31 cellular contexts compared by ENCODE assay signal in genomic region chr10:17047908-17048307, GRCh38.
"Had no signal": no experiment of that assay in that cellular context is flagged by ENCODE, and none has a peak within 500 bp of the region (broad histone marks: within the 10 kb centered on the region; RNA-seq: fewer than 3 reads in every experiment).

No MANE protein-coding gene starts in this region.

- FAIRE-seq: small intestine, urothelium cell line had no signal

- ATAC-seq: naive thymus-derived CD8-positive, alpha-beta T cell; natural killer cell treated with Interleukin-12 subunit alpha and Interleukin-12 subunit beta and Interleukin-15 and Interleukin-18, amount 100 ng/mL, for 72 hours; psoas muscle; right cardiac atrium; right lobe of liver; stimulated activated memory B cell treated with anti-CD40 and anti-IgM and Interleukin-4, amounts not matched to agents 10 μg/mL and 1 μg/mL and 100 μg/mL, for 72 hours; stimulated activated naive CD8-positive, alpha-beta T cell treated with anti-CD3 and anti-CD28 coated beads, Interleukin-15, amount 100 ng/mL, for 72 hours; stimulated activated naive CD8-positive, alpha-beta T cell treated with anti-CD3 and anti-CD28 coated beads, Interleukin-15, Interleukin-2, amounts not matched to agents 100 U/mL and 50 U/mL, for 24 hours had no signal

- H3K27me3 Mint-ChIP-seq: naive thymus-derived CD8-positive, alpha-beta T cell; natural killer cell treated with Interleukin-12 subunit alpha and Interleukin-12 subunit beta and Interleukin-15 and Interleukin-18, amount 100 ng/mL, for 72 hours; progenitor cell of endocrine pancreas; stimulated activated memory B cell treated with anti-CD40 and anti-IgM and Interleukin-4, amounts not matched to agents 10 μg/mL and 1 μg/mL and 100 μg/mL, for 72 hours; stimulated activated naive CD8-positive, alpha-beta T cell treated with anti-CD3 and anti-CD28 coated beads, Interleukin-15, amount 100 ng/mL, for 72 hours had no signal

- H3K27me3 ChIP-seq: neutrophil, ovary, right lobe of liver, sigmoid colon, thyroid gland, tibial nerve, upper lobe of left lung, vagina had no signal

- H3K9me3 ChIP-seq: neutrophil, ovary, psoas muscle, right lobe of liver, sigmoid colon, thoracic aorta, thyroid gland, upper lobe of left lung, vagina had no signal

- H3K4me3 Mint-ChIP-seq: naive thymus-derived CD8-positive, alpha-beta T cell; natural killer cell treated with Interleukin-12 subunit alpha and Interleukin-12 subunit beta and Interleukin-15 and Interleukin-18, amount 100 ng/mL, for 72 hours; nephron progenitor cell; neural crest cell; stimulated activated memory B cell treated with anti-CD40 and anti-IgM and Interleukin-4, amounts not matched to agents 10 μg/mL and 1 μg/mL and 100 μg/mL, for 72 hours; stimulated activated naive CD8-positive, alpha-beta T cell treated with anti-CD3 and anti-CD28 coated beads, Interleukin-15, amount 100 ng/mL, for 72 hours had no signal

- H3K4me3 ChIP-seq: ovary, psoas muscle, right lobe of liver, sigmoid colon, thoracic aorta, thyroid gland, upper lobe of left lung, vagina had no signal

- H3K27ac ChIP-seq: neutrophil, ovary, parathyroid adenoma, psoas muscle, right lobe of liver, sigmoid colon, thoracic aorta, thyroid gland, upper lobe of left lung, vagina had no signal

- DNase-seq: naive thymus-derived CD8-positive, alpha-beta T cell; nephron progenitor cell; nucleus accumbens; ovary; posterior cingulate gyrus; psoas muscle; right cardiac atrium; right lobe of liver; sigmoid colon; small intestine; stimulated activated CD4-positive, alpha-beta T cell treated with anti-CD3 and anti-CD28 coated beads, Interleukin-15, amount 100 ng/mL, for 24 hours; stimulated activated CD4-positive, alpha-beta T cell treated with anti-CD3 and anti-CD28 coated beads, Interleukin-2, amount 100 ng/mL, for 24 hours; stimulated activated CD4-positive, alpha-beta T cell treated with anti-CD3 and anti-CD28 coated beads, Interleukin-4, amount 100 ng/mL, for 1 hour; stimulated activated CD4-positive, alpha-beta T cell treated with anti-CD3 and anti-CD28 coated beads, Interleukin-4, amount 100 ng/mL, for 4 hours; stimulated activated CD8-positive, alpha-beta memory T cell treated with anti-CD3 and anti-CD28 coated beads, Interleukin-4, amount 100 ng/mL, for 48 hours; stimulated activated naive CD4-positive, alpha-beta T cell; stimulated activated naive CD8-positive, alpha-beta T cell treated with anti-CD3 and anti-CD28 coated beads, Interleukin-15, amount 100 ng/mL, for 72 hours; stimulated activated naive CD8-positive, alpha-beta T cell treated with anti-CD3 and anti-CD28 coated beads, Interleukin-15, Interleukin-2, amounts not matched to agents 100 U/mL and 50 U/mL, for 24 hours; thyroid gland; trophoblast cell; upper lobe of left lung had no signal

- H3K4me1 ChIP-seq: parathyroid adenoma, psoas muscle, right lobe of liver, sigmoid colon, thyroid gland, vagina had no signal

- H3K79me2 ChIP-seq: parathyroid adenoma had no signal

- H2AFZ ChIP-seq: parathyroid adenoma had no signal

- H3K27ac Mint-ChIP-seq: naive thymus-derived CD8-positive, alpha-beta T cell; natural killer cell treated with Interleukin-12 subunit alpha and Interleukin-12 subunit beta and Interleukin-15 and Interleukin-18, amount 100 ng/mL, for 72 hours; nephron progenitor cell; progenitor cell of endocrine pancreas; stimulated activated memory B cell treated with anti-CD40 and anti-IgM and Interleukin-4, amounts not matched to agents 10 μg/mL and 1 μg/mL and 100 μg/mL, for 72 hours; stimulated activated naive CD8-positive, alpha-beta T cell treated with anti-CD3 and anti-CD28 coated beads, Interleukin-15, amount 100 ng/mL, for 72 hours had no signal

- H3K4me1 Mint-ChIP-seq: naive thymus-derived CD8-positive, alpha-beta T cell; nephron progenitor cell; neural crest cell; stimulated activated memory B cell treated with anti-CD40 and anti-IgM and Interleukin-4, amounts not matched to agents 10 μg/mL and 1 μg/mL and 100 μg/mL, for 72 hours; stimulated activated naive CD8-positive, alpha-beta T cell treated with anti-CD3 and anti-CD28 coated beads, Interleukin-15, amount 100 ng/mL, for 72 hours had no signal

- H3K9ac ChIP-seq: parathyroid adenoma had no signal

- H3K36me3 ChIP-seq: neutrophil, ovary, right lobe of liver, sigmoid colon, thoracic aorta, thyroid gland, tibial nerve, upper lobe of left lung, vagina had no signal
